ENCODE assay signal across 8 cellular contexts in the genomic region with DNA sequence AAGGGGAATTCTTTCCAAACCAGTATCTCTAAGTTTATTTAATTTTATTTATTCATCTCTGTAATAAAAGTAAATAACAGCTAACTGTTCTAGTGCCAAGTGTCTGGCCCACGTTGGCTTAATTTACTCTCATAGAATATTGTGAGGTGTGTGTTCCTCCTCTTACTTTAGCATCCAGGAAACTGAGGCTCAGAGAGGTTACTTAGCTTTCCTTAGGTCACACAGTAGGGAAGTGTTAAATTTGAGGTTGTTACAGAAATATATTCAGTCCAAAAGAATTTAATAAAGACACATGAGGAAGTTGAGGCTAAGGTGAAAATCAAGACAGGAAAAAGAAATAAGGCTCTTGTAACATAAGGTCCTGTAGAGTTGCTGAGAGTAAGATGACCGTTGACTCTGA.
"Had no signal": no experiment of that assay in that cellular context is flagged by ENCODE, and none has a peak within 500 bp of the region (broad histone marks: within the 10 kb centered on the region; RNA-seq: fewer than 3 reads in every experiment).

No MANE protein-coding gene starts in this region.

- H3K4me3 ChIP-seq: GM12878 had no signal

- ATAC-seq: GM12878 had no signal

- FAIRE-seq: G401.6, GM12878, GM12891, GM12892, GM18507, GM19239 had no signal

- DNase-seq: GDM1, GF-D8 had no signal
